In the genomic region with DNA sequence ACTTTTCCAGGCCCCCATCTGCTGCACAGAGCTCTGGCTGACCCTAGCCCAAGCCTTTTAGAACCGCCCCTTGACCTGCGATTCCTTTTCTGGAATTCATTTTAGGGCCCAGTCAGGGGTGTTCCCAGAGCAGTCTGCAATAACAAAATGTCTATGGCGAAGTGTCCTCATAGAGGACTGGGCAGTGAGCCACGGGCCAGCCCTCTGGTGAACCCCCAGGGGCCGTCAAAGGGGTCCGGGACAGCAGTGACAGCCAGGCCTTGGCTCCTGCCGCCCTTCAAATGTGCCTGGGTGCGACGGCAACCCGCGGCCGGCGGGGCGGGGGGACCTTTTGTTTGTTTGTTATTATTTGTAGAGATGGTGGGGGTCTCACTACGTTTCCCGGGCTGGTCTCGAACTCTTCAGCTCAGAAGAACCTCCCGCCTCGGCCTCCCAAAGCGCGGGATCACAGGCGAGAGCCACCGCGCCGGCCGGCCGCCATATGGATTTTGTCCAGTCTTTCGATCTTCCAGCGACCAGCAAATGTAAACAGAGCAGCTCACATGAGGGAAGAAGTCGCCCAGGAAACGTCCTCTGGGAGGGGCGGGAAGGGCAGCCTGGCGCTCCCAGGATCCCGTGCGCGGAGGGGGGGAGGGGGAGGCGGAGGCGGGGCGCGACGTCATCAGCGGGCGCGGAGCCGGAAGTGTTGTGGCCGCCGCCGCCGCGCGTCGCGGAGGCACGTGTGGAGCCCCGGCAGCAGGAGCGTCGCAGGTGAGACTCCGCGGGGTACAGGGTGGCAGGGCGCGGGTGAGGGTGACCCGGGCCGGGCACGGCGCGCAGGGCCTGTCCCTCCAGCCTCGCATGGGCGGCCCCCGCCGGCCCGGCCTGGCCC, we compare ENCODE assay signal across 8 cellular contexts. TPM values are rescaled to one million over a fixed set of nuclear protein-coding genes. Genes with fewer than 3 reads are reported as not detected.
A peak's percentile ranks its signal among the peaks of the same experiment; 100 is the strongest.
DNase-seq lines count a peak whose midpoint lies in the region; ATAC-seq and TF ChIP-seq lines count a peak whose summit lies in the region.

Gene TRMT61A (plus strand): TSS at position 685 of the 871 bp plus-strand sequence. CDS start 783 bp downstream, outside the sequence.

- no CpG with 5 or more reads among the region's 71 CpGs for WGBS in neuronal stem cell (ENCODE audit: extremely low coverage in 2 of 2, insufficient read length in 2 of 2, insufficient replicate concordance in 1 of 2), 2 donors

- TF ChIP-seq CTCF in foreskin keratinocyte (conservative IDR thresholded peaks at IDR 0.05), result no peak

- peak within 1 kb of the TSS; percentile 71 to 97 (median 86) for H3K27ac ChIP-seq in BLaER1 treated with 17β-estradiol and CSF1 and Interleukin-3, amounts not matched to agents 10 nM and 100 nM
- H3K27ac ChIP-seq in SJCRH30 (peak within 1 kb of the TSS; percentile 45), foreskin keratinocyte (peak within 1 kb of the TSS; percentile 89), neuronal stem cell (replicated peaks; ENCODE audit: low read length) (no peak within 1 kb of the TSS), subcutaneous abdominal adipose tissue (ENCODE audit: low read depth, low read length) (peak within 1 kb of the TSS; percentile 92)

- H3K4me2 ChIP-seq in BLaER1 treated with 17β-estradiol and CSF1 and Interleukin-3, amounts not matched to agents 10 nM and 100 nM, result peak within 1 kb of the TSS; percentile 91 to 99 (median 98)
- H3K4me2 ChIP-seq in neuronal stem cell (ENCODE audit: insufficient read depth, low read length, poor library complexity, severe bottlenecking), result peak within 1 kb of the TSS; percentile 90

- H4K20me1 ChIP-seq in BLaER1 treated with 17β-estradiol and CSF1 and Interleukin-3, amounts not matched to agents 10 nM and 100 nM, result peaks cover 5 to 72% (median 44%) of the 10 kb centered on the region in 11 experiments; a peak in 20 of 22 replicates

- H3K4ac ChIP-seq in neuronal stem cell (ENCODE audit: low read length), result peak within 1 kb of the TSS; percentile 77

- peak within 1 kb of the TSS; percentile 39 for H3K14ac ChIP-seq in neuronal stem cell (ENCODE audit: low read length)

- peaks cover 48 to 76% (median 54%) of the 10 kb centered on the region in 10 experiments for H3K4me1 ChIP-seq in BLaER1 treated with 17β-estradiol and CSF1 and Interleukin-3, amounts not matched to agents 10 nM and 100 nM
- H3K4me1 ChIP-seq in SJCRH30 (peaks cover 28% of the 10 kb centered on the region), foreskin keratinocyte (peaks cover 9% of the 10 kb centered on the region), neuronal stem cell (ENCODE audit: control insufficient read depth in 2 of 2, insufficient read depth in 1 of 2, low read depth in 1 of 2, low read length in 2 of 2) (peaks cover 16 to 29% of the 10 kb centered on the region in 2 donors), subcutaneous abdominal adipose tissue (ENCODE audit: control insufficient read depth in 5 of 5, insufficient read depth in 5 of 5, low read length in 5 of 5) (peaks cover 8 to 58% (median 44%) of the 10 kb centered on the region in 5 donors)

- H2BK5ac ChIP-seq in neuronal stem cell (ENCODE audit: low read length), result peak within 1 kb of the TSS; percentile 75

- H3K9me3 ChIP-seq in BLaER1 treated with 17β-estradiol and CSF1 and Interleukin-3, amounts not matched to agents 10 nM and 100 nM (replicated peaks in 1 of 11), result no peaks in the 10 kb centered on the region
- no peaks in the 10 kb centered on the region for H3K9me3 ChIP-seq in SJCRH30 (replicated peaks)
- H3K9me3 ChIP-seq in neuronal stem cell (replicated peaks in 1 of 2; ENCODE audit: control insufficient read depth in 2 of 2, insufficient read depth in 1 of 2, low read depth in 1 of 2, low read length in 2 of 2), result no peaks in the 10 kb centered on the region
- no peaks in the 10 kb centered on the region for H3K9me3 ChIP-seq in subcutaneous abdominal adipose tissue (ENCODE audit: control insufficient read depth in 5 of 5, low read length in 5 of 5)

- no peak within 1 kb of the TSS for H4K91ac ChIP-seq in neuronal stem cell (ENCODE audit: low read depth, low read length, poor library complexity)

- peak within 1 kb of the TSS; percentile 76 for H2AK5ac ChIP-seq in neuronal stem cell (ENCODE audit: low read depth, low read length)

- peak within 1 kb of the TSS; percentile 86 to 100 (median 98) for H3K4me3 ChIP-seq in BLaER1 treated with 17β-estradiol and CSF1 and Interleukin-3, amounts not matched to agents 10 nM and 100 nM
- H3K4me3 ChIP-seq in SJCRH30 (peak within 1 kb of the TSS; percentile 96), neuronal stem cell (ENCODE audit: low read length in 2 of 2) (peak within 1 kb of the TSS; percentile 94 to 98), subcutaneous abdominal adipose tissue (ENCODE audit: low read depth in 1 of 5, low read length in 5 of 5) (peak within 1 kb of the TSS; percentile 85 to 96 (median 93))

- H4K8ac ChIP-seq in neuronal stem cell (ENCODE audit: low read depth, low read length), result no peak within 1 kb of the TSS

- peak within 1 kb of the TSS; percentile 89 for H3K23ac ChIP-seq in neuronal stem cell (ENCODE audit: low read depth, low read length, poor library complexity)

- H3K27me3 ChIP-seq in BLaER1 treated with 17β-estradiol and CSF1 and Interleukin-3, amounts not matched to agents 10 nM and 100 nM, result peaks cover 6 to 21% (median 12%) of the 10 kb centered on the region in 11 experiments
- H3K27me3 ChIP-seq in SJCRH30 (no peaks in the 10 kb centered on the region), foreskin keratinocyte (peaks cover 7% of the 10 kb centered on the region), neuronal stem cell (ENCODE audit: control insufficient read depth in 3 of 3, insufficient read depth in 3 of 3, low read depth in 1 of 3, low read length in 3 of 3) (peaks cover 0 to 9% (median 2%) of the 10 kb centered on the region in 3 experiments), subcutaneous abdominal adipose tissue (ENCODE audit: control insufficient read depth in 5 of 5, insufficient read depth in 4 of 5, low read length in 5 of 5) (no peaks in the 10 kb centered on the region)

- H3K9ac ChIP-seq in BLaER1 treated with 17β-estradiol and CSF1 and Interleukin-3, amounts not matched to agents 10 nM and 100 nM, result peak within 1 kb of the TSS; percentile 80 to 98 (median 89)
- H3K9ac ChIP-seq in neuronal stem cell (ENCODE audit: low read depth, low read length, poor library complexity), result peak within 1 kb of the TSS; percentile 84
- peak within 1 kb of the TSS in 4 of 5 donors; percentile 81 to 96 (median 90) for H3K9ac ChIP-seq in subcutaneous abdominal adipose tissue (ENCODE audit: low read length in 5 of 5)

- H2BK15ac ChIP-seq in neuronal stem cell (ENCODE audit: low read length), result peak within 1 kb of the TSS; percentile 71

- DNase-seq in M059J (ENCODE audit: low read depth) (peak; percentile 84), SJCRH30 (peak; percentile 94 to 96), foreskin keratinocyte (peak in 1 of 2 donors; percentile 52), neuronal stem cell (ENCODE audit: low spot score) (peak; percentile 75)
- DNase-seq in activated naive CD4-positive, alpha-beta T cell treated with Interleukin-2 at 50 U/mL for 16 hours, result peak; percentile 78

- ATAC-seq in GM21381 (IDR thresholded peaks at IDR 0.05; ENCODE audit: unreplicated experiment), result peak; percentile 37
- peak; percentile 52 for ATAC-seq in foreskin keratinocyte

- H2BK120ac ChIP-seq in neuronal stem cell (ENCODE audit: low read depth, low read length), result peak within 1 kb of the TSS; percentile 89

- peak within 1 kb of the TSS; percentile 92 for H3K18ac ChIP-seq in neuronal stem cell (ENCODE audit: low read length)

- no peak within 1 kb of the TSS for H2BK12ac ChIP-seq in neuronal stem cell (ENCODE audit: low read length)

- H3K79me1 ChIP-seq in neuronal stem cell (ENCODE audit: low read depth, low read length), result peaks cover 14% of the 10 kb centered on the region

- H3K36me3 ChIP-seq in BLaER1 treated with 17β-estradiol and CSF1 and Interleukin-3, amounts not matched to agents 10 nM and 100 nM, result peaks cover 0 to 39% (median 38%) of the 10 kb centered on the region in 11 experiments; a peak in 21 of 22 replicates
- H3K36me3 ChIP-seq in SJCRH30 (peaks cover 4% of the 10 kb centered on the region; the same call in 1 of the 2 replicates), neuronal stem cell (replicated peaks in 1 of 2; ENCODE audit: control insufficient read depth in 2 of 2, insufficient read depth in 2 of 2, low read length in 2 of 2) (peaks cover 0 to 17% of the 10 kb centered on the region in 2 donors), subcutaneous abdominal adipose tissue (ENCODE audit: control insufficient read depth in 5 of 5, insufficient read depth in 5 of 5, low read length in 5 of 5) (peaks cover 0 to 18% (median 11%) of the 10 kb centered on the region in 5 donors)

- H2AFZ ChIP-seq in neuronal stem cell (ENCODE audit: low read length), result peak within 1 kb of the TSS; percentile 83

RNA-seq across cellular contexts. Expression of gene TRMT61A, which starts in this region (rescaled TPM):
- total RNA-seq in M059J (2014; rRNA removed; shearing (Covaris generic)), result 4.8 and 8.1 TPM in 2 replicates
- 18.1 and 18.7 TPM in 2 replicates for total RNA-seq in SJCRH30 (2014; rRNA removed; shearing (Covaris generic))
- 12.0 and 14.1 TPM in 2 replicates for total RNA-seq in foreskin keratinocyte
- polyA plus RNA-seq in foreskin keratinocyte, result 13.8 and 14.9 TPM in 2 replicates
- 2.1 TPM for polyA plus RNA-seq in neuronal stem cell (2013, experiment 1 of 2)
- polyA plus RNA-seq in neuronal stem cell (2013, experiment 2 of 2), result 2.2 TPM
